In the genomic region with DNA sequence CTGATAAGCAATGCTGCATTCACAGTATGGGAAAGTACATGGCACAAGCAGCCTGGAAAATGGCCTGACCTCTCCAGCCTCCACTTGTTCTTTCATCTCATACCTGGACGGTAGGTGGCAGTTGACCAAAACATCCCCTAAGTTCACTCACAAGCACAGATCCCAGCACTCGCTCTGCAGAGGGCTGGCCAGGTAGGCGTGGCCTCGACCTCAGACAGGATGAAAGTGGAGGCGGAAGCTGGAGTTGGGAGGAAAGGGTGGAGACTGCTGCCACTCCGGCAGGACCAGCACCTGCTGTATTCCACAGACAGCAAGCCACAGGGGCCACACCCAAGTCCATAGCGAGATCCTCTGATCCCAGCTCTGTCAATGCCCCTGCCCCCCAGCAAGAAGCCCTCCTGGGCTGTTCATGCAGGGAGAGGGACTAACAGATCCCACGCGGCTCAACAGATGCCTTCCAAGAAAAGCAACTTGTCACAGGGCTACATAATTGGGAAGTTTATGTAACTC, we compare ENCODE assay signal across 1 cellular context.
TF ChIP-seq lines count a peak whose summit lies in the region.

No MANE protein-coding gene starts in this region.

TF ChIP-seq in HepG2, 621 proteins besides CTCF, POLR2A, EP300 and RAD21 (continued from another document and continues in another):
- TF ChIP-seq ZNF616 (CRISPR knock-in tag; IDR thresholded peaks at IDR 0.05; ENCODE audit: low read depth) = no peak
- TF ChIP-seq, protein P1, sequence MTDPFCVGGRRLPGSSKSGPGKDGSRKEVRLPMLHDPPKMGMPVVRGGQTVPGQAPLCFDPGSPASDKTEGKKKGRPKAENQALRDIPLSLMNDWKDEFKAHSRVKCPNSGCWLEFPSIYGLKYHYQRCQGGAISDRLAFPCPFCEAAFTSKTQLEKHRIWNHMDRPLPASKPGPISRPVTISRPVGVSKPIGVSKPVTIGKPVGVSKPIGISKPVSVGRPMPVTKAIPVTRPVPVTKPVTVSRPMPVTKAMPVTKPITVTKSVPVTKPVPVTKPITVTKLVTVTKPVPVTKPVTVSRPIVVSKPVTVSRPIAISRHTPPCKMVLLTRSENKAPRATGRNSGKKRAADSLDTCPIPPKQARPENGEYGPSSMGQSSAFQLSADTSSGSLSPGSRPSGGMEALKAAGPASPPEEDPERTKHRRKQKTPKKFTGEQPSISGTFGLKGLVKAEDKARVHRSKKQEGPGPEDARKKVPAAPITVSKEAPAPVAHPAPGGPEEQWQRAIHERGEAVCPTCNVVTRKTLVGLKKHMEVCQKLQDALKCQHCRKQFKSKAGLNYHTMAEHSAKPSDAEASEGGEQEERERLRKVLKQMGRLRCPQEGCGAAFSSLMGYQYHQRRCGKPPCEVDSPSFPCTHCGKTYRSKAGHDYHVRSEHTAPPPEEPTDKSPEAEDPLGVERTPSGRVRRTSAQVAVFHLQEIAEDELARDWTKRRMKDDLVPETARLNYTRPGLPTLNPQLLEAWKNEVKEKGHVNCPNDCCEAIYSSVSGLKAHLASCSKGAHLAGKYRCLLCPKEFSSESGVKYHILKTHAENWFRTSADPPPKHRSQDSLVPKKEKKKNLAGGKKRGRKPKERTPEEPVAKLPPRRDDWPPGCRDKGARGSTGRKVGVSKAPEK (CRISPR knock-in tag; IDR thresholded peaks at IDR 0.05; ENCODE audit: borderline replicate concordance) = no peak
- no peak for TF ChIP-seq U2AF1 (optimal IDR thresholded peaks at IDR 0.05; ENCODE audit: low read depth, low read length)
- TF ChIP-seq FOXP1 (IDR thresholded peaks at IDR 0.05) = no peak
- TF ChIP-seq FOXP1 (CRISPR knock-in tag; IDR thresholded peaks at IDR 0.05) = peak; percentile 14; the same call in 1 of the 2 replicates
- no peak for TF ChIP-seq ZNF780A (CRISPR knock-in tag; IDR thresholded peaks at IDR 0.05)
- TF ChIP-seq ZNF282 (IDR thresholded peaks at IDR 0.05; ENCODE audit: partially characterized antibody) = no peak
- no peak for TF ChIP-seq ZNF496 (CRISPR knock-in tag; IDR thresholded peaks at IDR 0.05; ENCODE audit: insufficient replicate concordance)
- TF ChIP-seq, protein P2, sequence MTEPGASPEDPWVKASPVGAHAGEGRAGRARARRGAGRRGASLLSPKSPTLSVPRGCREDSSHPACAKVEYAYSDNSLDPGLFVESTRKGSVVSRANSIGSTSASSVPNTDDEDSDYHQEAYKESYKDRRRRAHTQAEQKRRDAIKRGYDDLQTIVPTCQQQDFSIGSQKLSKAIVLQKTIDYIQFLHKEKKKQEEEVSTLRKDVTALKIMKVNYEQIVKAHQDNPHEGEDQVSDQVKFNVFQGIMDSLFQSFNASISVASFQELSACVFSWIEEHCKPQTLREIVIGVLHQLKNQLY (CRISPR knock-in tag; IDR thresholded peaks at IDR 0.05) = 0 out of 2 replicates have a peak, but pooled peaks have one; percentile 52
- TF ChIP-seq NFE2 (CRISPR knock-in tag; IDR thresholded peaks at IDR 0.05) = no peak
- no peak for TF ChIP-seq KDM6A (CRISPR knock-in tag; IDR thresholded peaks at IDR 0.05; ENCODE audit: low read depth)
- TF ChIP-seq ZNF713 (CRISPR knock-in tag; IDR thresholded peaks at IDR 0.05) = no peak
- no peak for TF ChIP-seq ZNF256 (CRISPR knock-in tag; conservative IDR thresholded peaks at IDR 0.05)
- no peak for TF ChIP-seq ARID2 (CRISPR knock-in tag; IDR thresholded peaks at IDR 0.05; ENCODE audit: borderline replicate concordance)
- TF ChIP-seq, protein P3, sequence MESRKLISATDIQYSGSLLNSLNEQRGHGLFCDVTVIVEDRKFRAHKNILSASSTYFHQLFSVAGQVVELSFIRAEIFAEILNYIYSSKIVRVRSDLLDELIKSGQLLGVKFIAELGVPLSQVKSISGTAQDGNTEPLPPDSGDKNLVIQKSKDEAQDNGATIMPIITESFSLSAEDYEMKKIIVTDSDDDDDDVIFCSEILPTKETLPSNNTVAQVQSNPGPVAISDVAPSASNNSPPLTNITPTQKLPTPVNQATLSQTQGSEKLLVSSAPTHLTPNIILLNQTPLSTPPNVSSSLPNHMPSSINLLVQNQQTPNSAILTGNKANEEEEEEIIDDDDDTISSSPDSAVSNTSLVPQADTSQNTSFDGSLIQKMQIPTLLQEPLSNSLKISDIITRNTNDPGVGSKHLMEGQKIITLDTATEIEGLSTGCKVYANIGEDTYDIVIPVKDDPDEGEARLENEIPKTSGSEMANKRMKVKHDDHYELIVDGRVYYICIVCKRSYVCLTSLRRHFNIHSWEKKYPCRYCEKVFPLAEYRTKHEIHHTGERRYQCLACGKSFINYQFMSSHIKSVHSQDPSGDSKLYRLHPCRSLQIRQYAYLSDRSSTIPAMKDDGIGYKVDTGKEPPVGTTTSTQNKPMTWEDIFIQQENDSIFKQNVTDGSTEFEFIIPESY (CRISPR knock-in tag; IDR thresholded peaks at IDR 0.05) = peak; percentile 50
- TF ChIP-seq, protein P4, sequence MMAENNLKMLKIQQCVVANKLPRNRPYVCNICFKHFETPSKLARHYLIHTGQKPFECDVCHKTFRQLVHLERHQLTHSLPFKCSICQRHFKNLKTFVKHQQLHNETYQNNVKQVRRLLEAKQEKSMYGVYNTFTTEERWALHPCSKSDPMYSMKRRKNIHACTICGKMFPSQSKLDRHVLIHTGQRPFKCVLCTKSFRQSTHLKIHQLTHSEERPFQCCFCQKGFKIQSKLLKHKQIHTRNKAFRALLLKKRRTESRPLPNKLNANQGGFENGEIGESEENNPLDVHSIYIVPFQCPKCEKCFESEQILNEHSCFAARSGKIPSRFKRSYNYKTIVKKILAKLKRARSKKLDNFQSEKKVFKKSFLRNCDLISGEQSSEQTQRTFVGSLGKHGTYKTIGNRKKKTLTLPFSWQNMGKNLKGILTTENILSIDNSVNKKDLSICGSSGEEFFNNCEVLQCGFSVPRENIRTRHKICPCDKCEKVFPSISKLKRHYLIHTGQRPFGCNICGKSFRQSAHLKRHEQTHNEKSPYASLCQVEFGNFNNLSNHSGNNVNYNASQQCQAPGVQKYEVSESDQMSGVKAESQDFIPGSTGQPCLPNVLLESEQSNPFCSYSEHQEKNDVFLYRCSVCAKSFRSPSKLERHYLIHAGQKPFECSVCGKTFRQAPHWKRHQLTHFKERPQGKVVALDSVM (CRISPR knock-in tag; IDR thresholded peaks at IDR 0.05) = peak; percentile 70; the same call in 1 of the 2 replicates
- no peak for TF ChIP-seq HDAC6 (IDR thresholded peaks at IDR 0.05; ENCODE audit: low read depth, low read length)
- TF ChIP-seq, protein P5, sequence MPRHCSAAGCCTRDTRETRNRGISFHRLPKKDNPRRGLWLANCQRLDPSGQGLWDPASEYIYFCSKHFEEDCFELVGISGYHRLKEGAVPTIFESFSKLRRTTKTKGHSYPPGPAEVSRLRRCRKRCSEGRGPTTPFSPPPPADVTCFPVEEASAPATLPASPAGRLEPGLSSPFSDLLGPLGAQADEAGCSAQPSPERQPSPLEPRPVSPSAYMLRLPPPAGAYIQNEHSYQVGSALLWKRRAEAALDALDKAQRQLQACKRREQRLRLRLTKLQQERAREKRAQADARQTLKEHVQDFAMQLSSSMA (CRISPR knock-in tag; IDR thresholded peaks at IDR 0.05) = 0 out of 2 replicates have a peak, but pooled peaks have one; percentile 46
- TF ChIP-seq SRSF1 (optimal IDR thresholded peaks at IDR 0.05; ENCODE audit: low read depth, low read length) = no peak
- no peak for TF ChIP-seq ZNF564 (CRISPR knock-in tag; IDR thresholded peaks at IDR 0.05)
- TF ChIP-seq, protein P6, sequence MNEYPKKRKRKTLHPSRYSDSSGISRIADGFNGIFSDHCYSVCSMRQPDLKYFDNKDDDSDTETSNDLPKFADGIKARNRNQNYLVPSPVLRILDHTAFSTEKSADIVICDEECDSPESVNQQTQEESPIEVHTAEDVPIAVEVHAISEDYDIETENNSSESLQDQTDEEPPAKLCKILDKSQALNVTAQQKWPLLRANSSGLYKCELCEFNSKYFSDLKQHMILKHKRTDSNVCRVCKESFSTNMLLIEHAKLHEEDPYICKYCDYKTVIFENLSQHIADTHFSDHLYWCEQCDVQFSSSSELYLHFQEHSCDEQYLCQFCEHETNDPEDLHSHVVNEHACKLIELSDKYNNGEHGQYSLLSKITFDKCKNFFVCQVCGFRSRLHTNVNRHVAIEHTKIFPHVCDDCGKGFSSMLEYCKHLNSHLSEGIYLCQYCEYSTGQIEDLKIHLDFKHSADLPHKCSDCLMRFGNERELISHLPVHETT (CRISPR knock-in tag; conservative IDR thresholded peaks at IDR 0.05) = no peak; the same call in 1 of the 2 replicates
- peak; percentile 83 for TF ChIP-seq IRF2 (CRISPR knock-in tag; IDR thresholded peaks at IDR 0.05)
- no peak for TF ChIP-seq CENPX (CRISPR knock-in tag; IDR thresholded peaks at IDR 0.05)
- TF ChIP-seq, protein P7, sequence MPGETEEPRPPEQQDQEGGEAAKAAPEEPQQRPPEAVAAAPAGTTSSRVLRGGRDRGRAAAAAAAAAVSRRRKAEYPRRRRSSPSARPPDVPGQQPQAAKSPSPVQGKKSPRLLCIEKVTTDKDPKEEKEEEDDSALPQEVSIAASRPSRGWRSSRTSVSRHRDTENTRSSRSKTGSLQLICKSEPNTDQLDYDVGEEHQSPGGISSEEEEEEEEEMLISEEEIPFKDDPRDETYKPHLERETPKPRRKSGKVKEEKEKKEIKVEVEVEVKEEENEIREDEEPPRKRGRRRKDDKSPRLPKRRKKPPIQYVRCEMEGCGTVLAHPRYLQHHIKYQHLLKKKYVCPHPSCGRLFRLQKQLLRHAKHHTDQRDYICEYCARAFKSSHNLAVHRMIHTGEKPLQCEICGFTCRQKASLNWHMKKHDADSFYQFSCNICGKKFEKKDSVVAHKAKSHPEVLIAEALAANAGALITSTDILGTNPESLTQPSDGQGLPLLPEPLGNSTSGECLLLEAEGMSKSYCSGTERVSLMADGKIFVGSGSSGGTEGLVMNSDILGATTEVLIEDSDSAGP (CRISPR knock-in tag; IDR thresholded peaks at IDR 0.05; ENCODE audit: borderline replicate concordance) = peak; percentile 74; the same call in 1 of the 2 replicates
- no peak for TF ChIP-seq ZNF296 (CRISPR knock-in tag; conservative IDR thresholded peaks at IDR 0.05)
- TF ChIP-seq SKI (IDR thresholded peaks at IDR 0.05; ENCODE audit: partially characterized antibody) = peak; percentile 60
- no peak for TF ChIP-seq ZNF703 (CRISPR knock-in tag; IDR thresholded peaks at IDR 0.05; ENCODE audit: borderline replicate concordance)
- TF ChIP-seq ZNF83 (CRISPR knock-in tag; IDR thresholded peaks at IDR 0.05; ENCODE audit: borderline replicate concordance) = 0 out of 2 replicates have a peak, but pooled peaks have one; percentile 80
- TF ChIP-seq ZNF841 (CRISPR knock-in tag; IDR thresholded peaks at IDR 0.05; ENCODE audit: borderline replicate concordance) = no peak
- no peak for TF ChIP-seq ZNF781 (CRISPR knock-in tag; IDR thresholded peaks at IDR 0.05; ENCODE audit: borderline replicate concordance, not compliant biosample characterization)
- TF ChIP-seq EHMT2 (IDR thresholded peaks at IDR 0.05; ENCODE audit: borderline replicate concordance, low read depth, low read length) = no peak
- TF ChIP-seq HNRNPL (IDR thresholded peaks at IDR 0.05; ENCODE audit: low read depth, low read length) = no peak
- TF ChIP-seq BRD4 (CRISPR knock-in tag; IDR thresholded peaks at IDR 0.05) = no peak
- TF ChIP-seq ZBTB1 (CRISPR knock-in tag; IDR thresholded peaks at IDR 0.05; ENCODE audit: borderline replicate concordance) = no peak
- TF ChIP-seq ZNF660 (CRISPR knock-in tag; IDR thresholded peaks at IDR 0.05; ENCODE audit: borderline replicate concordance, low read depth) = no peak
- TF ChIP-seq, protein P8, sequence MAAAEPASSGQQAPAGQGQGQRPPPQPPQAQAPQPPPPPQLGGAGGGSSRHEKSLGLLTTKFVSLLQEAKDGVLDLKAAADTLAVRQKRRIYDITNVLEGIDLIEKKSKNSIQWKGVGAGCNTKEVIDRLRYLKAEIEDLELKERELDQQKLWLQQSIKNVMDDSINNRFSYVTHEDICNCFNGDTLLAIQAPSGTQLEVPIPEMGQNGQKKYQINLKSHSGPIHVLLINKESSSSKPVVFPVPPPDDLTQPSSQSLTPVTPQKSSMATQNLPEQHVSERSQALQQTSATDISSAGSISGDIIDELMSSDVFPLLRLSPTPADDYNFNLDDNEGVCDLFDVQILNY (CRISPR knock-in tag; conservative IDR thresholded peaks at IDR 0.05) = no peak
- TF ChIP-seq, protein P9, sequence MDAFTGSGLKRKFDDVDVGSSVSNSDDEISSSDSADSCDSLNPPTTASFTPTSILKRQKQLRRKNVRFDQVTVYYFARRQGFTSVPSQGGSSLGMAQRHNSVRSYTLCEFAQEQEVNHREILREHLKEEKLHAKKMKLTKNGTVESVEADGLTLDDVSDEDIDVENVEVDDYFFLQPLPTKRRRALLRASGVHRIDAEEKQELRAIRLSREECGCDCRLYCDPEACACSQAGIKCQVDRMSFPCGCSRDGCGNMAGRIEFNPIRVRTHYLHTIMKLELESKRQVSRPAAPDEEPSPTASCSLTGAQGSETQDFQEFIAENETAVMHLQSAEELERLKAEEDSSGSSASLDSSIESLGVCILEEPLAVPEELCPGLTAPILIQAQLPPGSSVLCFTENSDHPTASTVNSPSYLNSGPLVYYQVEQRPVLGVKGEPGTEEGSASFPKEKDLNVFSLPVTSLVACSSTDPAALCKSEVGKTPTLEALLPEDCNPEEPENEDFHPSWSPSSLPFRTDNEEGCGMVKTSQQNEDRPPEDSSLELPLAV (CRISPR knock-in tag; conservative IDR thresholded peaks at IDR 0.05; ENCODE audit: low read depth) = no peak
- TF ChIP-seq SNRNP70 (IDR thresholded peaks at IDR 0.05; ENCODE audit: low read depth, low read length) = no peak
- TF ChIP-seq, protein P10, sequence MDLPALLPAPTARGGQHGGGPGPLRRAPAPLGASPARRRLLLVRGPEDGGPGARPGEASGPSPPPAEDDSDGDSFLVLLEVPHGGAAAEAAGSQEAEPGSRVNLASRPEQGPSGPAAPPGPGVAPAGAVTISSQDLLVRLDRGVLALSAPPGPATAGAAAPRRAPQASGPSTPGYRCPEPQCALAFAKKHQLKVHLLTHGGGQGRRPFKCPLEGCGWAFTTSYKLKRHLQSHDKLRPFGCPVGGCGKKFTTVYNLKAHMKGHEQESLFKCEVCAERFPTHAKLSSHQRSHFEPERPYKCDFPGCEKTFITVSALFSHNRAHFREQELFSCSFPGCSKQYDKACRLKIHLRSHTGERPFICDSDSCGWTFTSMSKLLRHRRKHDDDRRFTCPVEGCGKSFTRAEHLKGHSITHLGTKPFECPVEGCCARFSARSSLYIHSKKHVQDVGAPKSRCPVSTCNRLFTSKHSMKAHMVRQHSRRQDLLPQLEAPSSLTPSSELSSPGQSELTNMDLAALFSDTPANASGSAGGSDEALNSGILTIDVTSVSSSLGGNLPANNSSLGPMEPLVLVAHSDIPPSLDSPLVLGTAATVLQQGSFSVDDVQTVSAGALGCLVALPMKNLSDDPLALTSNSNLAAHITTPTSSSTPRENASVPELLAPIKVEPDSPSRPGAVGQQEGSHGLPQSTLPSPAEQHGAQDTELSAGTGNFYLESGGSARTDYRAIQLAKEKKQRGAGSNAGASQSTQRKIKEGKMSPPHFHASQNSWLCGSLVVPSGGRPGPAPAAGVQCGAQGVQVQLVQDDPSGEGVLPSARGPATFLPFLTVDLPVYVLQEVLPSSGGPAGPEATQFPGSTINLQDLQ (CRISPR knock-in tag; IDR thresholded peaks at IDR 0.05) = no peak
- no peak for TF ChIP-seq SP1 (IDR thresholded peaks at IDR 0.05)
- TF ChIP-seq SP1 (CRISPR knock-in tag; IDR thresholded peaks at IDR 0.05) = peak; percentile 68
- TF ChIP-seq FOXA1 (IDR thresholded peaks at IDR 0.05) = no peak
- 0 out of 2 replicates have a peak, but pooled peaks have one; percentile 15 for TF ChIP-seq FOXA1 (CRISPR knock-in tag; IDR thresholded peaks at IDR 0.05)
- peak; percentile 97 for TF ChIP-seq ELF3 (CRISPR knock-in tag; IDR thresholded peaks at IDR 0.05)
- TF ChIP-seq ZNF75D (CRISPR knock-in tag; IDR thresholded peaks at IDR 0.05; ENCODE audit: borderline replicate concordance) = no peak
- peak; percentile 59 for TF ChIP-seq FOXO1 (CRISPR knock-in tag; IDR thresholded peaks at IDR 0.05)
- TF ChIP-seq ZNF746 (CRISPR knock-in tag; IDR thresholded peaks at IDR 0.05) = no peak
